20 cellular contexts compared by ENCODE assay signal in genomic region chr15:98503970-98504369, GRCh38.
DNase-seq lines count a peak whose midpoint lies in the region; ATAC-seq and TF ChIP-seq lines count a peak whose summit lies in the region.
"Had no signal": no experiment of that assay in that cellular context is flagged by ENCODE, and none has a peak within 500 bp of the region (broad histone marks: within the 10 kb centered on the region; RNA-seq: fewer than 3 reads in every experiment).

No MANE protein-coding gene starts in this region.

- H3K4me1 ChIP-seq in RWPE2 (ENCODE audit: insufficient read depth, poor library complexity, severe bottlenecking) = no peaks in the 10 kb centered on the region
- H3K4me1 ChIP-seq: colonic mucosa, SJSA1 had no signal

- H3K36me3 ChIP-seq in RWPE2 (ENCODE audit: low read depth) = no peaks in the 10 kb centered on the region
- H3K36me3 ChIP-seq: colonic mucosa, SJSA1, WERI-Rb-1 had no signal

- no peaks in the 10 kb centered on the region for H3K9me3 ChIP-seq in RWPE2 (ENCODE audit: severe bottlenecking)
- H3K9me3 ChIP-seq: colonic mucosa, SJSA1 had no signal

- intact Hi-C loops in dorsolateral prefrontal cortex (cut with DNase I) = no loop called here

- H3K4me3 ChIP-seq in RWPE2 (ENCODE audit: severe bottlenecking) (no peak overlapping the region), fibroblast of the aortic adventitia (ENCODE audit: low read depth, low read length) (no peak overlapping the region), dorsolateral prefrontal cortex (no peak overlapping the region), coronary artery (no peak overlapping the region)
- H3K4me3 ChIP-seq: colonic mucosa, K562, SJSA1 had no signal

- H3K27me3 ChIP-seq in RWPE2 (ENCODE audit: insufficient read depth, poor library complexity, severe bottlenecking) = peaks cover 12% of the 10 kb centered on the region
- peaks cover 0 to 23% (median 4%) of the 10 kb centered on the region in 45 donors for H3K27me3 ChIP-seq in dorsolateral prefrontal cortex
- H3K27me3 ChIP-seq: colonic mucosa, SJSA1 had no signal

- no peak for TF ChIP-seq CTCF in RWPE2 (IDR thresholded peaks at IDR 0.05; ENCODE audit: poor library complexity, severe bottlenecking)
- TF ChIP-seq CTCF in fibroblast of the aortic adventitia (IDR thresholded peaks at IDR 0.05; ENCODE audit: insufficient read depth, low read length) = no peak
- TF ChIP-seq CTCF in dorsolateral prefrontal cortex (IDR thresholded peaks at IDR 0.05 in 54 of 56, conservative IDR thresholded peaks at IDR 0.05 in 2 of 56; ENCODE audit: low read depth in 1 of 56, partially characterized antibody in 56 of 56) = no peak
- no peak for TF ChIP-seq CTCF in coronary artery (IDR thresholded peaks at IDR 0.05)

- H3K27ac ChIP-seq in RWPE2 (ENCODE audit: poor library complexity, severe bottlenecking) (no peak overlapping the region), dorsolateral prefrontal cortex (no peak overlapping the region), coronary artery (peak overlapping the region in 1 of 2 donors; percentile 44)
- H3K27ac ChIP-seq: colonic mucosa, SJSA1, WERI-Rb-1 had no signal

- DNase-seq in GDM1 (lab: John Stamatoyannopoulos, UW) = peak; percentile 70
- no peak for DNase-seq in RWPE2 (ENCODE audit: low spot score)
- peak; percentile 74 for DNase-seq in fibroblast of the aortic adventitia (ENCODE audit: low read depth)
- DNase-seq in stromal cell of bone marrow (ENCODE audit: low read depth) = peak; percentile 54
- DNase-seq in NCI-H748 (lab: John Stamatoyannopoulos, UW; ENCODE audit: unreplicated experiment) = no peak
- DNase-seq in dorsolateral prefrontal cortex = no peak
- DNase-seq in coronary artery (ENCODE audit: low spot score) = no peak
- DNase-seq: activated CD8-positive, alpha-beta memory T cell treated with anti-CD3 and anti-CD28 coated beads, Interleukin-2, amount 10 ng/mL, durations not matched to agents 7 days and 5 days; colonic mucosa; COR-L47; kidney glomerular epithelial cell; naive thymus-derived CD8-positive, alpha-beta T cell; NCI-H187 treated with DMSO at 0.1 percent for 48 hours; right cardiac atrium; stimulated activated CD4-positive, alpha-beta T cell treated with anti-CD3 and anti-CD28 coated beads, Interleukin-4, amount 100 ng/mL, for 4 hours; stimulated activated naive CD4-positive, alpha-beta T cell treated with Interleukin-2 at 50 U/mL for 16 hours; WERI-Rb-1 had no signal

- peak; percentile 40; the same call in 1 of the 3 replicates for ATAC-seq in RWPE2 (ENCODE audit: low read depth)
- no peak for ATAC-seq in GM18907 (IDR thresholded peaks at IDR 0.05; ENCODE audit: unreplicated experiment)
- ATAC-seq: activated CD8-positive, alpha-beta memory T cell treated with anti-CD3 and anti-CD28 coated beads, Interleukin-2, amount 10 ng/mL, durations not matched to agents 7 days and 5 days; K562; naive thymus-derived CD8-positive, alpha-beta T cell; right cardiac atrium had no signal

Comparison
In these comparisons a context has a peak if more than half of its experiments do, and no peak if none do; other contexts are left out.
1. DNase-seq: peak in GDM1 (single experiment), fibroblast of the aortic adventitia (single experiment) and stromal cell of bone marrow (single experiment); none in RWPE2 (single experiment), NCI-H748 (single experiment), dorsolateral prefrontal cortex (0 of 10) and coronary artery (single experiment).